ENCODE assay signal across 14 cellular contexts in the genomic region with DNA sequence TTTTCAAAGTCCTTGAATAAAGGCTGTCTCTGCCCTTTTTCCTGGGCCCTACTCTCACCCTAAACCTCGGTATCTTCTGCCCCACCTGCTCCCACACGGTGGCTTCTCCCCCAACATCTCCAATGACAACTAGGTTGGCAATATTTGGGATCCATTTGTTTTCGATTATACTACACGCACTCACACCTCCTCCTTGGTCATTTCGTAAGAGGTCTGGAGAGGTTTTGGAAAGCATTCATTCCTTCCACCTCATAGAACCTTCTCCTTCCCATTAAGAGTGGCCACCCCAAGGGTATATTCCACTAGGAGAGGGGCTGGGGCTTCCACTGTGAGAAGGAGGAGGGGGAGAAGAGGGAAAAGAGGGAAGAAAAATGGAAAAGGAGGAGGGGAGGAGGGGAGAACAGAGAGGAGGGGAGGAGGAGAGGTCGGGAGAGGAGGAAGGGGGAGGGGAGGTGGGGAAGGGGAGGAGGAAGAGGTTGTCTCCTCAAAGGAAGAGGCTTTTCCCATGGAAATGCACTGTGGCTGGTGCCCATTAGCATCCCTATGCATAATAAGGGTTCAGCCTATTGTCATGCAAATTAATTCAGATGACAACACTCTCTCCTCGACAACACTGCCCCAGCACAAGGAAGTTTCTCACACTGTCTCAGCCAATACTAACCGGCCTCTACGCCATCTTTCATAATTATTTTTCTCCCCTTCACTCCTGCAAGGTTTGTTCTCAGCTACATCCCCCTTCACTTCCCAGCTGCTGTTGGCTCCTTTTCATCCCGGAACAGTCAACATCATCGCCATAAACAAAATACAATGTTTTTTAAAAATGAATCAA. TPM values are rescaled to one million over a fixed set of nuclear protein-coding genes. Genes with fewer than 3 reads are reported as not detected.
DNase-seq lines count a peak whose midpoint lies in the region; ATAC-seq and TF ChIP-seq lines count a peak whose summit lies in the region.
"Had no signal": no experiment of that assay in that cellular context is flagged by ENCODE, and none has a peak within 500 bp of the region (broad histone marks: within the 10 kb centered on the region; RNA-seq: fewer than 3 reads in every experiment).

No MANE protein-coding gene starts in this region.

- ATAC-seq in CD8-positive, alpha-beta T cell = no peak
- no peak for ATAC-seq in HG02610 (IDR thresholded peaks at IDR 0.05; ENCODE audit: unreplicated experiment)
- ATAC-seq: naive thymus-derived CD4-positive, alpha-beta T cell; stimulated activated effector memory CD8-positive, alpha-beta T cell treated with anti-CD3 and anti-CD28 coated beads, Interleukin-12 subunit alpha, Interleukin-12 subunit beta, amount 100 ng/mL, for 72 hours; T-cell had no signal

- no peaks in the 10 kb centered on the region for H3K36me3 Mint-ChIP-seq in endodermal cell (ENCODE audit: low read depth)
- H3K36me3 Mint-ChIP-seq in CD8-positive, alpha-beta T cell = no peaks in the 10 kb centered on the region
- H3K36me3 Mint-ChIP-seq in CD4-positive, alpha-beta memory T cell = no peaks in the 10 kb centered on the region
- H3K36me3 Mint-ChIP-seq: naive thymus-derived CD4-positive, alpha-beta T cell; stimulated activated effector memory CD8-positive, alpha-beta T cell treated with anti-CD3 and anti-CD28 coated beads, Interleukin-12 subunit alpha, Interleukin-12 subunit beta, amount 100 ng/mL, for 72 hours; T-cell had no signal

- H3K36me3 ChIP-seq in endodermal cell (ENCODE audit: control insufficient read depth, insufficient read depth, low read length) (no peaks in the 10 kb centered on the region), transverse colon (no peaks in the 10 kb centered on the region)
- H3K36me3 ChIP-seq in CD8-positive, alpha-beta T cell (ENCODE audit: insufficient read depth, low read length) = no peaks in the 10 kb centered on the region
- no peaks in the 10 kb centered on the region for H3K36me3 ChIP-seq in CD4-positive, alpha-beta memory T cell (ENCODE audit: insufficient read depth, low read length)

- H3K4me3 ChIP-seq in endodermal cell (ENCODE audit: low read length) (no peak overlapping the region), transverse colon (no peak overlapping the region)
- H3K4me3 ChIP-seq in CD8-positive, alpha-beta T cell (ENCODE audit: low read depth, low read length) = no peak overlapping the region
- no peak overlapping the region for H3K4me3 ChIP-seq in CD4-positive, alpha-beta memory T cell (ENCODE audit: low read length in 2 of 2)

- in situ Hi-C loops in transverse colon (cut with MboI; ENCODE audit: low pct_ligation_motif_present in 1 of 4, low pct_unique_long_range_greater_than_20kb in 1 of 4, low sequenced_read_pairs in 3 of 4) = no loop called here

- no peak overlapping the region for H3K9ac ChIP-seq in endodermal cell (ENCODE audit: extremely low read depth, low read length, poor library complexity, severe bottlenecking)

- POLR2A ChIA-PET in CD8-positive, alpha-beta T cell (lab: Charles Lee) = no interaction called here
- POLR2A ChIA-PET in CD4-positive, alpha-beta memory T cell (lab: Charles Lee; ENCODE audit: partially characterized antibody) = no interaction called here

- DNase-seq in Ammon's horn (ENCODE audit: low spot score) (peak; percentile 86), NCI-H2196 treated with DMSO at 0.1 percent for 48 hours (lab: John Stamatoyannopoulos, UW; ENCODE audit: unreplicated experiment) (peak; percentile 24), endodermal cell (peak; percentile 92), midbrain (lab: John Stamatoyannopoulos, UW) (peak; percentile 84), transverse colon (no peak)
- DNase-seq in CD8-positive, alpha-beta T cell = no peak
- no peak for DNase-seq in CD4-positive, alpha-beta memory T cell
- DNase-seq: activated CD4-positive, alpha-beta T cell treated with anti-CD3 and anti-CD28 coated beads, Interleukin-2, amount 50 U/mL, for 4 hours; activated naive CD4-positive, alpha-beta T cell treated with anti-CD3 and anti-CD28 coated beads for 36 hours; naive thymus-derived CD4-positive, alpha-beta T cell; T-cell had no signal

- H3K4me1 Mint-ChIP-seq in endodermal cell = peaks cover 22% of the 10 kb centered on the region
- no peaks in the 10 kb centered on the region for H3K4me1 Mint-ChIP-seq in CD8-positive, alpha-beta T cell (ENCODE audit: low read depth)
- no peaks in the 10 kb centered on the region for H3K4me1 Mint-ChIP-seq in CD4-positive, alpha-beta memory T cell
- H3K4me1 Mint-ChIP-seq: naive thymus-derived CD4-positive, alpha-beta T cell; stimulated activated effector memory CD8-positive, alpha-beta T cell treated with anti-CD3 and anti-CD28 coated beads, Interleukin-12 subunit alpha, Interleukin-12 subunit beta, amount 100 ng/mL, for 72 hours; T-cell had no signal

- H3K27ac ChIP-seq in endodermal cell (ENCODE audit: low read depth, low read length) (peak overlapping the region; percentile 93), transverse colon (no peak overlapping the region)
- H3K27ac ChIP-seq in CD8-positive, alpha-beta T cell (ENCODE audit: low read depth, low read length) = no peak overlapping the region
- no peak overlapping the region for H3K27ac ChIP-seq in CD4-positive, alpha-beta memory T cell (ENCODE audit: low read depth, low read length)

- peak overlapping the region; percentile 11 for H3K4me3 Mint-ChIP-seq in endodermal cell
- no peak overlapping the region for H3K4me3 Mint-ChIP-seq in CD8-positive, alpha-beta T cell
- no peak overlapping the region for H3K4me3 Mint-ChIP-seq in CD4-positive, alpha-beta memory T cell
- H3K4me3 Mint-ChIP-seq: activated naive CD4-positive, alpha-beta T cell treated with anti-CD3 and anti-CD28 coated beads for 36 hours; naive thymus-derived CD4-positive, alpha-beta T cell; stimulated activated effector memory CD8-positive, alpha-beta T cell treated with anti-CD3 and anti-CD28 coated beads, Interleukin-12 subunit alpha, Interleukin-12 subunit beta, amount 100 ng/mL, for 72 hours; T-cell had no signal

- TF ChIP-seq CTCF in endodermal cell (conservative IDR thresholded peaks at IDR 0.05) (no peak), transverse colon (IDR thresholded peaks at IDR 0.05) (no peak)
- TF ChIP-seq CTCF in CD8-positive, alpha-beta T cell (IDR thresholded peaks at IDR 0.05) = no peak

- no peak for TF ChIP-seq POLR2A in transverse colon (IDR thresholded peaks at IDR 0.05)

- CTCF ChIA-PET in CD8-positive, alpha-beta T cell (lab: Charles Lee) = no interaction called here
- CTCF ChIA-PET in CD4-positive, alpha-beta memory T cell (lab: Charles Lee; ENCODE audit: partially characterized antibody) = no interaction called here

- intact Hi-C loops in transverse colon (cut with DNase I; ENCODE audit: low total_unique reads) = no loop called here
- intact Hi-C loops in CD8-positive, alpha-beta T cell (cut with DNase I, micrococcal nuclease) = no loop called here
- intact Hi-C loops in CD4-positive, alpha-beta memory T cell (cut with micrococcal nuclease) = no loop called here

- H3K27me3 ChIP-seq in endodermal cell (ENCODE audit: control insufficient read depth, insufficient read depth, low read length, poor library complexity, severe bottlenecking) (peaks cover 25% of the 10 kb centered on the region), transverse colon (no peaks in the 10 kb centered on the region)
- no peaks in the 10 kb centered on the region for H3K27me3 ChIP-seq in CD8-positive, alpha-beta T cell (ENCODE audit: insufficient read depth, low read length)
- no peaks in the 10 kb centered on the region for H3K27me3 ChIP-seq in CD4-positive, alpha-beta memory T cell (ENCODE audit: insufficient read depth, low read length)

- peak overlapping the region; percentile 84 for H3K27ac Mint-ChIP-seq in endodermal cell
- no peak overlapping the region for H3K27ac Mint-ChIP-seq in CD8-positive, alpha-beta T cell
- H3K27ac Mint-ChIP-seq in CD4-positive, alpha-beta memory T cell = no peak overlapping the region
- H3K27ac Mint-ChIP-seq: activated naive CD4-positive, alpha-beta T cell treated with anti-CD3 and anti-CD28 coated beads for 36 hours; naive thymus-derived CD4-positive, alpha-beta T cell; stimulated activated effector memory CD8-positive, alpha-beta T cell treated with anti-CD3 and anti-CD28 coated beads, Interleukin-12 subunit alpha, Interleukin-12 subunit beta, amount 100 ng/mL, for 72 hours; T-cell had no signal

- no peak for TF ChIP-seq EP300 in transverse colon (IDR thresholded peaks at IDR 0.05; ENCODE audit: low read depth)

- H3K9me3 Mint-ChIP-seq in endodermal cell = no peaks in the 10 kb centered on the region
- H3K9me3 Mint-ChIP-seq in CD8-positive, alpha-beta T cell = peaks cover 2% of the 10 kb centered on the region
- peaks cover 0 to 10% (median under 1%) of the 10 kb centered on the region in 8 donors for H3K9me3 Mint-ChIP-seq in CD4-positive, alpha-beta memory T cell

- peaks cover 34% of the 10 kb centered on the region for H3K27me3 Mint-ChIP-seq in endodermal cell (ENCODE audit: insufficient read depth)
- peaks cover 7% of the 10 kb centered on the region for H3K27me3 Mint-ChIP-seq in CD8-positive, alpha-beta T cell (ENCODE audit: low read depth)
- H3K27me3 Mint-ChIP-seq in CD4-positive, alpha-beta memory T cell = peaks cover 4 to 6% of the 10 kb centered on the region in 2 donors

- H3K4me1 ChIP-seq in endodermal cell (ENCODE audit: control insufficient read depth, insufficient read depth, low read length) (peaks cover 9% of the 10 kb centered on the region), transverse colon (peaks cover 0 to 9% (median 6%) of the 10 kb centered on the region in 4 donors)
- H3K4me1 ChIP-seq in CD8-positive, alpha-beta T cell (ENCODE audit: insufficient read depth, low read length) = no peaks in the 10 kb centered on the region
- no peaks in the 10 kb centered on the region for H3K4me1 ChIP-seq in CD4-positive, alpha-beta memory T cell (ENCODE audit: insufficient read depth, low read length)

- H3K9me3 ChIP-seq in endodermal cell (ENCODE audit: control insufficient read depth, low read length) = no peaks in the 10 kb centered on the region
- H3K9me3 ChIP-seq in transverse colon = no peaks in the 10 kb centered on the region
- no peaks in the 10 kb centered on the region for H3K9me3 ChIP-seq in CD8-positive, alpha-beta T cell (ENCODE audit: low read length)
- H3K9me3 ChIP-seq in CD4-positive, alpha-beta memory T cell (ENCODE audit: control insufficient read depth in 1 of 2, low read length in 2 of 2) = no peaks in the 10 kb centered on the region

- whole genome bisulfite sequencing in endodermal cell (ENCODE audit: insufficient coverage in 1 of 2, insufficient read length in 1 of 2), 2 experiments = 46 to 55% methylated on average over 5 to 11 of the region's 11 CpGs
- 68 to 74% methylated on average over 9 to 11 of the region's 11 CpGs for WGBS in transverse colon (ENCODE audit: low coverage in 1 of 2), 2 donors

RNA-seq across cellular contexts. Expression of a gene that starts 30.0 kb away (rescaled TPM):
- total RNA-seq in endodermal cell (1 to 10 TPM in 1 of 2 donors, under 1 TPM in 1; 0.46 to 1.3 TPM), transverse colon (10 to 100 TPM; 35.2 to 55.7 (median 42.3) TPM)
- 35.3 TPM for polyA plus RNA-seq in endodermal cell (2013, experiment 1 of 2)
- polyA plus RNA-seq in endodermal cell (2013, experiment 2 of 2) = 32.2 TPM
- not detected for total RNA-seq in CD8-positive, alpha-beta T cell
- total RNA-seq in CD4-positive, alpha-beta memory T cell = not detected
- not detected for polyA plus RNA-seq in CD4-positive, alpha-beta memory T cell
- total RNA-seq: activated naive CD4-positive, alpha-beta T cell treated with anti-CD3 and anti-CD28 coated beads for 36 hours; dermis microvascular lymphatic vessel endothelial cell; naive thymus-derived CD4-positive, alpha-beta T cell had no signal
- polyA plus RNA-seq: naive thymus-derived CD4-positive, alpha-beta T cell had no signal

Comparison
In these comparisons a context has a peak if more than half of its experiments do, and no peak if none do; other contexts are left out.
1. DNase-seq: peak in Ammon's horn (single experiment), NCI-H2196 treated with DMSO at 0.1 percent for 48 hours (single experiment), endodermal cell (single experiment) and midbrain (single experiment); none in transverse colon (single experiment), CD8-positive, alpha-beta T cell (0 of 7) and CD4-positive, alpha-beta memory T cell (0 of 5).
2. RNA of a gene that starts 30.0 kb away (total RNA-seq): 35.2 to 55.7 TPM in transverse colon; 0.46 to 1.3 TPM in endodermal cell, not detected in CD8-positive, alpha-beta T cell and not detected in CD4-positive, alpha-beta memory T cell; every median in the first group is over 10 times any median in the second.